Comparison of ENCODE assay signal across 8 cellular contexts in the genomic region with DNA sequence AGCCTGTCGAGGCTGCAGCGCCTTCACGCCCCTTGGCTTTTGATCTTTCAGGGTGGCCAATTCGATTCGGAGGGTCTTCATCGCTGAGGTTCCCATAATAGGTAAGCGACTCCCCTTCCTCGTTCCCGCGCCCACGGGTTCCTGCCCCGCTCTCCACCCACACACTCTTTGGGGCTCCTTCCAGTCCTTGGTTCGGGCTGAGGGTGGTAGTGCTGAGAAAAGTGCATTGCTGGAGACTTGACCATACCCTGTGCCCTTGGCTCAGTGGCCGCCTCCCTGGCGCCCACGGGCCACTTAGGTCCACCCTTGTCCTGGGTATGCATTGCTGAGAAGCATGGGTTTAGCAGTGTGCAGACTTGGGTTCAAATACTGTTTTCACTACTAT. TPM values are rescaled to one million over a fixed set of nuclear protein-coding genes. Genes with fewer than 3 reads are reported as not detected.
DNase-seq lines count a peak whose midpoint lies in the region; ATAC-seq and TF ChIP-seq lines count a peak whose summit lies in the region.

No MANE protein-coding gene starts in this region.

- H3K9me2 ChIP-seq in hepatocyte (replicated peaks; ENCODE audit: insufficient read depth): no peaks in the 10 kb centered on the region

- peaks cover 29% of the 10 kb centered on the region for H3K4me1 Mint-ChIP-seq in activated CD8-positive, alpha-beta T cell treated with anti-CD3 and anti-CD28 coated beads, Interleukin-2, amount 10 ng/mL, durations not matched to agents 7 days and 5 days (ENCODE audit: low read depth)
- H3K4me1 Mint-ChIP-seq in stimulated activated effector memory CD8-positive, alpha-beta T cell treated with anti-CD3 and anti-CD28 coated beads, Interleukin-12 subunit alpha, Interleukin-12 subunit beta, amount 100 ng/mL, for 72 hours: peaks cover 38% of the 10 kb centered on the region

- H3K4me3 Mint-ChIP-seq in activated CD8-positive, alpha-beta T cell treated with anti-CD3 and anti-CD28 coated beads, Interleukin-2, amount 10 ng/mL, durations not matched to agents 7 days and 5 days: peak overlapping the region; percentile 100
- H3K4me3 Mint-ChIP-seq in stimulated activated effector memory CD8-positive, alpha-beta T cell treated with anti-CD3 and anti-CD28 coated beads, Interleukin-12 subunit alpha, Interleukin-12 subunit beta, amount 100 ng/mL, for 72 hours: peak overlapping the region; percentile 98

- TF ChIP-seq CTCF in hepatocyte (IDR thresholded peaks at IDR 0.05; ENCODE audit: poor library complexity): no peak

- H3K27me3 ChIP-seq in hepatocyte: no peaks in the 10 kb centered on the region

- H3K27me3 Mint-ChIP-seq in activated CD8-positive, alpha-beta T cell treated with anti-CD3 and anti-CD28 coated beads, Interleukin-2, amount 10 ng/mL, durations not matched to agents 7 days and 5 days (ENCODE audit: low read depth): no peaks in the 10 kb centered on the region

- H3K9me3 ChIP-seq in hepatocyte (ENCODE audit: low read depth): no peaks in the 10 kb centered on the region

- POLR2A ChIA-PET in activated CD8-positive, alpha-beta T cell treated with anti-CD3 and anti-CD28 coated beads, Interleukin-2, amount 10 ng/mL, durations not matched to agents 7 days and 5 days (lab: Charles Lee): interaction anchor here (1.0 to 2.4 kb wide), 8 partner anchors 8 to 80 kb away, joined by 4 to 20 read pairs (median 6); partner anchors contain the start of genes ADGRG5, CIAPIN1, COQ9 and DOK4

- no peaks in the 10 kb centered on the region for H3K36me3 ChIP-seq in hepatocyte (replicated peaks; ENCODE audit: insufficient read depth, low read depth)

- DNase-seq in Right ventricle myocardium inferior (ENCODE audit: missing footprints) (no peak), cardiac septum (ENCODE audit: low spot score) (no peak), hepatocyte (ENCODE audit: low spot score) (no peak), KG1 (lab: John Stamatoyannopoulos, UW) (no peak), kidney tubule cell (ENCODE audit: low spot score) (no peak), T1000 (lab: John Stamatoyannopoulos, UW) (no peak)
- DNase-seq in activated CD8-positive, alpha-beta T cell treated with anti-CD3 and anti-CD28 coated beads, Interleukin-2, amount 10 ng/mL, durations not matched to agents 7 days and 5 days: no peak
- DNase-seq in stimulated activated effector memory CD8-positive, alpha-beta T cell treated with anti-CD3 and anti-CD28 coated beads, Interleukin-12 subunit alpha, Interleukin-12 subunit beta, amount 100 ng/mL, for 72 hours (ENCODE audit: low spot score in 2 of 2): no peak

- H3K79me2 ChIP-seq in hepatocyte: peaks cover 47% of the 10 kb centered on the region

- intact Hi-C loops in Right ventricle myocardium inferior (cut with DNase I) (no loop called here), cardiac septum (cut with DNase I) (loop anchor here (5.0 kb wide), 1 partner anchor 74 kb away; the partner anchor contains the start of gene CCDC102A)

- CTCF ChIA-PET in activated CD8-positive, alpha-beta T cell treated with anti-CD3 and anti-CD28 coated beads, Interleukin-2, amount 10 ng/mL, durations not matched to agents 7 days and 5 days (lab: Charles Lee): interaction anchor here (0.6 to 6.6 kb wide), 23 partner anchors 8 to 159 kb away, joined by 3 to 63 read pairs (median 6); partner anchors contain the start of genes ADGRG5, CIAPIN1, COQ9 and DOK4

- peak overlapping the region; percentile 67 for H2AFZ ChIP-seq in hepatocyte

- H3K27ac Mint-ChIP-seq in activated CD8-positive, alpha-beta T cell treated with anti-CD3 and anti-CD28 coated beads, Interleukin-2, amount 10 ng/mL, durations not matched to agents 7 days and 5 days: peak overlapping the region; percentile 100
- H3K27ac Mint-ChIP-seq in stimulated activated effector memory CD8-positive, alpha-beta T cell treated with anti-CD3 and anti-CD28 coated beads, Interleukin-12 subunit alpha, Interleukin-12 subunit beta, amount 100 ng/mL, for 72 hours: peak overlapping the region; percentile 99

- H3K36me3 Mint-ChIP-seq in activated CD8-positive, alpha-beta T cell treated with anti-CD3 and anti-CD28 coated beads, Interleukin-2, amount 10 ng/mL, durations not matched to agents 7 days and 5 days (ENCODE audit: low read depth): peaks cover 41% of the 10 kb centered on the region
- H3K36me3 Mint-ChIP-seq in stimulated activated effector memory CD8-positive, alpha-beta T cell treated with anti-CD3 and anti-CD28 coated beads, Interleukin-12 subunit alpha, Interleukin-12 subunit beta, amount 100 ng/mL, for 72 hours: peaks cover 78% of the 10 kb centered on the region

- H3K27ac ChIP-seq in hepatocyte: peak overlapping the region; percentile 89

- 3% methylated on average over 16 of the region's 16 CpGs for WGBS in hepatocyte (ENCODE audit: low lambda C conversion rate, missing lambda C conversion rate)

- H3K4me2 ChIP-seq in hepatocyte: peak overlapping the region; percentile 91

- peaks cover 10% of the 10 kb centered on the region for H3K4me1 ChIP-seq in hepatocyte (ENCODE audit: insufficient read depth)

- no peaks in the 10 kb centered on the region for H4K20me1 ChIP-seq in hepatocyte (ENCODE audit: insufficient read depth, poor library complexity, severe bottlenecking)

- peak; percentile 52 for ATAC-seq in Right ventricle myocardium inferior
- ATAC-seq in activated CD8-positive, alpha-beta T cell treated with anti-CD3 and anti-CD28 coated beads, Interleukin-2, amount 10 ng/mL, durations not matched to agents 7 days and 5 days: peak; percentile 55
- peak; percentile 40 for ATAC-seq in stimulated activated effector memory CD8-positive, alpha-beta T cell treated with anti-CD3 and anti-CD28 coated beads, Interleukin-12 subunit alpha, Interleukin-12 subunit beta, amount 100 ng/mL, for 72 hours

- H3K9me3 Mint-ChIP-seq in activated CD8-positive, alpha-beta T cell treated with anti-CD3 and anti-CD28 coated beads, Interleukin-2, amount 10 ng/mL, durations not matched to agents 7 days and 5 days (ENCODE audit: insufficient read depth): no peaks in the 10 kb centered on the region
- no peaks in the 10 kb centered on the region for H3K9me3 Mint-ChIP-seq in stimulated activated effector memory CD8-positive, alpha-beta T cell treated with anti-CD3 and anti-CD28 coated beads, Interleukin-12 subunit alpha, Interleukin-12 subunit beta, amount 100 ng/mL, for 72 hours

- peak overlapping the region; percentile 90 for H3K4me3 ChIP-seq in hepatocyte

RNA-seq across cellular contexts. Expression of gene POLR2C, which starts 0.5 kb away (rescaled TPM):
- total RNA-seq in Right ventricle myocardium inferior: 37.1 TPM
- total RNA-seq in cardiac septum: 46.9 TPM
- 10 to 100 TPM; 57.0 to 58.3 TPM for total RNA-seq in activated CD8-positive, alpha-beta T cell treated with anti-CD3 and anti-CD28 coated beads, Interleukin-2, amount 10 ng/mL, durations not matched to agents 7 days and 5 days
- total RNA-seq in hepatocyte: 92.5 and 101 TPM in 2 replicates
- 49.0 and 56.6 TPM in 2 replicates for polyA plus RNA-seq in hepatocyte

RNA-seq across cellular contexts. Expression of gene COQ9, which starts 15.7 kb away (rescaled TPM):
- total RNA-seq in Right ventricle myocardium inferior (215 TPM), cardiac septum (156 TPM), hepatocyte (57.1 and 61.9 TPM in 2 replicates)
- total RNA-seq in activated CD8-positive, alpha-beta T cell treated with anti-CD3 and anti-CD28 coated beads, Interleukin-2, amount 10 ng/mL, durations not matched to agents 7 days and 5 days: 10 to 100 TPM; 38.2 to 40.4 TPM
- polyA plus RNA-seq in hepatocyte: 63.2 and 81.5 TPM in 2 replicates

RNA-seq across cellular contexts. Expression of gene CIAPIN1, which starts 15.8 kb away (rescaled TPM):
- total RNA-seq in Right ventricle myocardium inferior: 43.7 TPM
- total RNA-seq in cardiac septum: 60.1 TPM
- total RNA-seq in activated CD8-positive, alpha-beta T cell treated with anti-CD3 and anti-CD28 coated beads, Interleukin-2, amount 10 ng/mL, durations not matched to agents 7 days and 5 days: 10 to 100 TPM; 47.8 to 53.8 TPM
- total RNA-seq in hepatocyte: 53.1 and 54.2 TPM in 2 replicates
- polyA plus RNA-seq in hepatocyte: 53.7 and 56.1 TPM in 2 replicates

RNA-seq across cellular contexts. Expression of gene DOK4, which starts 23.3 kb away (rescaled TPM):
- 8.4 TPM for total RNA-seq in Right ventricle myocardium inferior
- 11.5 TPM for total RNA-seq in cardiac septum
- total RNA-seq in activated CD8-positive, alpha-beta T cell treated with anti-CD3 and anti-CD28 coated beads, Interleukin-2, amount 10 ng/mL, durations not matched to agents 7 days and 5 days: 1 to 10 TPM; 4.8 to 6.4 TPM
- 112 and 122 TPM in 2 replicates for total RNA-seq in hepatocyte
- 96.3 and 106 TPM in 2 replicates for polyA plus RNA-seq in hepatocyte

RNA-seq across cellular contexts. Expression of gene CCL17, which starts 58.4 kb away (rescaled TPM):
- total RNA-seq in Right ventricle myocardium inferior: not detected
- not detected for total RNA-seq in cardiac septum
- total RNA-seq in activated CD8-positive, alpha-beta T cell treated with anti-CD3 and anti-CD28 coated beads, Interleukin-2, amount 10 ng/mL, durations not matched to agents 7 days and 5 days: under 1 TPM in 1 of 2 experiments, not detected in 1; 0.50 TPM
- not detected in 2 replicates for total RNA-seq in hepatocyte
- not detected in 2 replicates for polyA plus RNA-seq in hepatocyte
